Comparison of ENCODE assay signal across 18 cellular contexts in genomic region chr12:26401874-26402273, GRCh38.
DNase-seq lines count a peak whose midpoint lies in the region; ATAC-seq, FAIRE-seq and TF ChIP-seq lines count a peak whose summit lies in the region.
"Had no signal": no experiment of that assay in that cellular context is flagged by ENCODE, and none has a peak within 500 bp of the region (broad histone marks: within the 10 kb centered on the region; RNA-seq: fewer than 3 reads in every experiment).

No MANE protein-coding gene starts in this region.

- RAD21 ChIA-PET in HCT116 (lab: Charles Lee; ENCODE audit: low non-redundant PET in 1 of 2, low total read pairs in 2 of 2, uncharacterized antibody in 2 of 2, unreplicated experiment in 2 of 2), result no interaction called here

- TF ChIP-seq RAD21 in HCT116 (IDR thresholded peaks at IDR 0.05; ENCODE audit: low read depth), result no peak
- no peak for TF ChIP-seq RAD21 in HepG2 (CRISPR knock-in tag; IDR thresholded peaks at IDR 0.05)

- BruUV-seq in HCT116 (replicated peaks; lab: Mats Ljungman, UMichigan), result no TSS peak
- no TSS peak for BruUV-seq in HepG2 (replicated peaks; lab: Mats Ljungman, UMichigan)

- DNase-seq in HCT116 (ENCODE audit: low read depth, low spot score) (no peak), caudate nucleus (lab: John Stamatoyannopoulos, UW) (peak in 4 of 61 donors; percentile 2 to 9 (median 5)), HepG2 (ENCODE audit: low spot score) (no peak), upper lobe of right lung (no peak), RKO (ENCODE audit: low spot score) (no peak), T1000 (lab: John Stamatoyannopoulos, UW) (no peak)
- no peak for DNase-seq in activated CD8-positive, alpha-beta T cell treated with anti-CD3 and anti-CD28 coated beads for 36 hours
- DNase-seq: CD8-positive, alpha-beta T cell; COR-L47; DMS 273 treated with DMSO at 0.1 percent for 48 hours; DND-41; EL had no signal

- TF ChIP-seq POLR2A in HCT116 (IDR thresholded peaks at IDR 0.05; ENCODE audit: borderline replicate concordance, extremely low read depth, insufficient read depth, insufficient read length) (no peak), HepG2 (IDR thresholded peaks at IDR 0.05; ENCODE audit: insufficient read depth in 1 of 2, low read depth in 2 of 2, low read length in 2 of 2) (no peak), GM18505 (IDR thresholded peaks at IDR 0.05; ENCODE audit: borderline replicate concordance, extremely low read depth, insufficient read depth, insufficient read length) (no peak)

- FAIRE-seq in HepG2 (lab: Jason Lieb, UNC), result no peak
- FAIRE-seq: A204.1 had no signal

- H3K4me3 Mint-ChIP-seq in activated CD8-positive, alpha-beta T cell treated with anti-CD3 and anti-CD28 coated beads for 36 hours, result no peak overlapping the region
- H3K4me3 Mint-ChIP-seq: CD8-positive, alpha-beta T cell; GM23338 had no signal

- H3K9ac ChIP-seq in HCT116 (ENCODE audit: low read length), result no peak overlapping the region
- no peak overlapping the region for H3K9ac ChIP-seq in HepG2 (ENCODE audit: insufficient read depth, low read depth, low read length)
- H3K9ac ChIP-seq: KMS-11 had no signal

- H3K9me3 ChIP-seq in HCT116 (ENCODE audit: control insufficient read depth in 1 of 2, insufficient read depth in 1 of 2, low read depth in 1 of 2, low read length in 2 of 2) (no peaks in the 10 kb centered on the region), HepG2 (ENCODE audit: low read length) (no peaks in the 10 kb centered on the region), upper lobe of right lung (no peaks in the 10 kb centered on the region)

- intact Hi-C loops in HCT116 (cut with micrococcal nuclease), result loop anchor here (2.0 to 5.0 kb wide), 2 partner anchors 285 to 305 kb away; no protein-coding TSS in a partner anchor
- intact Hi-C loops in HepG2 (cut with micrococcal nuclease; ENCODE audit: unreplicated experiment), result loop anchor here (5.0 kb wide), 1 partner anchor 305 kb away; no protein-coding TSS in a partner anchor
- intact Hi-C loops in upper lobe of right lung (cut with DNase I), result no loop called here
- intact Hi-C loops in activated CD8-positive, alpha-beta T cell treated with anti-CD3 and anti-CD28 coated beads for 36 hours (cut with micrococcal nuclease), result no loop called here

- 100% methylated on average over 1 of the region's 1 CpG for WGBS in HepG2 (ENCODE audit: low lambda C conversion rate)

- TF ChIP-seq CTCF in HCT116 (IDR thresholded peaks at IDR 0.05 in 2 of 3, conservative IDR thresholded peaks at IDR 0.05 in 1 of 3; ENCODE audit: borderline replicate concordance in 1 of 3, insufficient read depth in 1 of 3, low read depth in 2 of 3, low read length in 2 of 3), result no peak
- no peak for TF ChIP-seq CTCF in HepG2 (CRISPR knock-in tag; IDR thresholded peaks at IDR 0.05)
- TF ChIP-seq CTCF in upper lobe of right lung (IDR thresholded peaks at IDR 0.05), result no peak
- TF ChIP-seq CTCF in activated CD8-positive, alpha-beta T cell treated with anti-CD3 and anti-CD28 coated beads for 36 hours (IDR thresholded peaks at IDR 0.05), result no peak

- peaks cover 3% of the 10 kb centered on the region for H3K36me3 Mint-ChIP-seq in activated CD8-positive, alpha-beta T cell treated with anti-CD3 and anti-CD28 coated beads for 36 hours (ENCODE audit: low read depth)

- H3K4me1 ChIP-seq in HCT116 (ENCODE audit: control insufficient read depth in 1 of 2, insufficient read depth in 2 of 2, low read length in 2 of 2), result peaks cover 8 to 12% of the 10 kb centered on the region in 2 experiments
- H3K4me1 ChIP-seq in HepG2 (ENCODE audit: insufficient read depth, low read length), result no peaks in the 10 kb centered on the region
- no peaks in the 10 kb centered on the region for H3K4me1 ChIP-seq in upper lobe of right lung

- no peak overlapping the region for H3K27ac Mint-ChIP-seq in activated CD8-positive, alpha-beta T cell treated with anti-CD3 and anti-CD28 coated beads for 36 hours
- H3K27ac Mint-ChIP-seq: CD8-positive, alpha-beta T cell; GM23338 had no signal

- ATAC-seq in HCT116 (no peak), HepG2 (no peak), upper lobe of right lung (peak; percentile 77), GM18505 (IDR thresholded peaks at IDR 0.05; ENCODE audit: unreplicated experiment) (no peak)
- ATAC-seq in activated CD8-positive, alpha-beta T cell treated with anti-CD3 and anti-CD28 coated beads for 36 hours, result no peak
- ATAC-seq: CD8-positive, alpha-beta T cell had no signal

- H3K9me3 Mint-ChIP-seq in activated CD8-positive, alpha-beta T cell treated with anti-CD3 and anti-CD28 coated beads for 36 hours, result no peaks in the 10 kb centered on the region
- H3K9me3 Mint-ChIP-seq: CD8-positive, alpha-beta T cell; GM23338 had no signal

- H3K27me3 ChIP-seq in HCT116 (ENCODE audit: insufficient read depth, low read length) (no peaks in the 10 kb centered on the region), HepG2 (ENCODE audit: control insufficient read depth in 1 of 2, insufficient read depth in 2 of 2, low read length in 2 of 2) (no peaks in the 10 kb centered on the region), upper lobe of right lung (no peaks in the 10 kb centered on the region)

- H3K4me2 ChIP-seq in HCT116 (ENCODE audit: low read length) (peak overlapping the region; percentile 39; the same call in 1 of the 2 replicates), HepG2 (ENCODE audit: low read depth, low read length) (no peak overlapping the region)
- H3K4me2 ChIP-seq: GM23338, KMS-11 had no signal

- H2AFZ ChIP-seq in HCT116 (ENCODE audit: low read depth, low read length, poor library complexity, severe bottlenecking) (no peak overlapping the region), HepG2 (ENCODE audit: low read length) (no peak overlapping the region)
- H2AFZ ChIP-seq: GM23338 had no signal

- no peak for TF ChIP-seq EP300 in HepG2 (IDR thresholded peaks at IDR 0.05; ENCODE audit: low read depth in 2 of 2, low read length in 2 of 2)
- no peak for TF ChIP-seq EP300 in HepG2 (CRISPR knock-in tag; IDR thresholded peaks at IDR 0.05; ENCODE audit: borderline replicate concordance)

- H4K20me1 ChIP-seq in HCT116 (ENCODE audit: insufficient read depth) (no peaks in the 10 kb centered on the region), HepG2 (ENCODE audit: insufficient read depth, low read length) (no peaks in the 10 kb centered on the region)

- CTCF ChIA-PET in HCT116 (lab: Charles Lee) (no interaction called here), HepG2 (lab: Yijun Ruan, JAX; ENCODE audit: low intra/inter-chr PET ratio, low total read pairs) (no interaction called here)
- CTCF ChIA-PET in activated CD8-positive, alpha-beta T cell treated with anti-CD3 and anti-CD28 coated beads for 36 hours (lab: Charles Lee), result no interaction called here

- no peaks in the 10 kb centered on the region for H3K4me1 Mint-ChIP-seq in activated CD8-positive, alpha-beta T cell treated with anti-CD3 and anti-CD28 coated beads for 36 hours (ENCODE audit: low read depth)
- H3K4me1 Mint-ChIP-seq: GM23338 had no signal

- H3K79me2 ChIP-seq in HCT116 (ENCODE audit: insufficient read depth, low read length) (no peaks in the 10 kb centered on the region), HepG2 (ENCODE audit: insufficient read depth, low read length) (no peaks in the 10 kb centered on the region)

- in situ Hi-C loops in HepG2 (cut with HindIII; ENCODE audit: extremely low pct_ligation_motif_present, low pct_unique_long_range_greater_than_20kb), result no loop called here

- H3K4me3 ChIP-seq in HCT116 (replicated peaks in 1 of 2; ENCODE audit: low read depth in 1 of 2, low read length in 2 of 2), result no peak overlapping the region
- H3K4me3 ChIP-seq in HepG2 (replicated peaks in 1 of 3; ENCODE audit: insufficient read depth in 1 of 3, low read depth in 2 of 3, low read length in 3 of 3), result no peak overlapping the region
- H3K4me3 ChIP-seq in upper lobe of right lung, result no peak overlapping the region
- H3K4me3 ChIP-seq: GM12878, GM23338 had no signal

- H3K27ac ChIP-seq in HCT116 (ENCODE audit: low read depth, low read length) (no peak overlapping the region), caudate nucleus (ENCODE audit: low read depth, low read length) (peak overlapping the region; percentile 14), HepG2 (ENCODE audit: extremely low read length, insufficient read depth, low read length) (no peak overlapping the region), upper lobe of right lung (no peak overlapping the region)
- H3K27ac ChIP-seq: C4-2B, KMS-11 had no signal

- POLR2A ChIA-PET in HCT116 (lab: Charles Lee) (no interaction called here), HepG2 (lab: Yijun Ruan, JAX) (no interaction called here)
- POLR2A ChIA-PET in activated CD8-positive, alpha-beta T cell treated with anti-CD3 and anti-CD28 coated beads for 36 hours (lab: Charles Lee), result interaction anchor here (0.6 kb wide), 1 partner anchor 215 kb away, joined by 3 read pairs; no protein-coding TSS in a partner anchor

- no peaks in the 10 kb centered on the region for H3K9me2 ChIP-seq in HCT116 (ENCODE audit: insufficient read depth)

- no peaks in the 10 kb centered on the region for H3K27me3 Mint-ChIP-seq in activated CD8-positive, alpha-beta T cell treated with anti-CD3 and anti-CD28 coated beads for 36 hours

- H3K36me3 ChIP-seq in HCT116 (ENCODE audit: control insufficient read depth in 1 of 2, insufficient read depth in 2 of 2, low read length in 2 of 2), result no peaks in the 10 kb centered on the region
- H3K36me3 ChIP-seq in HepG2 (replicated peaks in 1 of 2; ENCODE audit: control insufficient read depth in 1 of 2, insufficient read depth in 2 of 2, low read length in 2 of 2), result peaks cover 16 to 52% of the 10 kb centered on the region in 2 experiments
- peaks cover 11% of the 10 kb centered on the region for H3K36me3 ChIP-seq in upper lobe of right lung

TF ChIP-seq in HCT116, 20 proteins besides CTCF, POLR2A, EP300 and RAD21 (continues in another document):
- TF ChIP-seq, protein P1, sequence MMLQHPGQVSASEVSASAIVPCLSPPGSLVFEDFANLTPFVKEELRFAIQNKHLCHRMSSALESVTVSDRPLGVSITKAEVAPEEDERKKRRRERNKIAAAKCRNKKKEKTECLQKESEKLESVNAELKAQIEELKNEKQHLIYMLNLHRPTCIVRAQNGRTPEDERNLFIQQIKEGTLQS (IDR thresholded peaks at IDR 0.05), result no peak
- TF ChIP-seq SIN3A (IDR thresholded peaks at IDR 0.05; ENCODE audit: low read depth) (no peak), EGR1 (IDR thresholded peaks at IDR 0.05; ENCODE audit: low read depth) (no peak), ZNF274 (IDR thresholded peaks at IDR 0.05; ENCODE audit: low read depth, low read length) (no peak), SRF (IDR thresholded peaks at IDR 0.05; ENCODE audit: low read depth) (no peak), ZFX (IDR thresholded peaks at IDR 0.05) (no peak)

TF ChIP-seq in HepG2, 621 proteins besides CTCF, POLR2A, EP300 and RAD21:
- TF ChIP-seq ZNF335 (CRISPR knock-in tag; IDR thresholded peaks at IDR 0.05), result no peak
- TF ChIP-seq RBM22 (optimal IDR thresholded peaks at IDR 0.05; ENCODE audit: low read length), result peak; percentile 30
TF ChIP-seq in HepG2: peak in this region for 1.

Comparison
In these comparisons a context has a peak if more than half of its experiments do, and no peak if none do; other contexts are left out.
1. intact Hi-C loops: an anchor here in HCT116 (2.0 to 5.0 kb wide) and HepG2 (5.0 kb wide); none called in upper lobe of right lung and activated CD8-positive, alpha-beta T cell treated with anti-CD3 and anti-CD28 coated beads for 36 hours.